ENCODE assay signal across 8 cellular contexts in the genomic region with DNA sequence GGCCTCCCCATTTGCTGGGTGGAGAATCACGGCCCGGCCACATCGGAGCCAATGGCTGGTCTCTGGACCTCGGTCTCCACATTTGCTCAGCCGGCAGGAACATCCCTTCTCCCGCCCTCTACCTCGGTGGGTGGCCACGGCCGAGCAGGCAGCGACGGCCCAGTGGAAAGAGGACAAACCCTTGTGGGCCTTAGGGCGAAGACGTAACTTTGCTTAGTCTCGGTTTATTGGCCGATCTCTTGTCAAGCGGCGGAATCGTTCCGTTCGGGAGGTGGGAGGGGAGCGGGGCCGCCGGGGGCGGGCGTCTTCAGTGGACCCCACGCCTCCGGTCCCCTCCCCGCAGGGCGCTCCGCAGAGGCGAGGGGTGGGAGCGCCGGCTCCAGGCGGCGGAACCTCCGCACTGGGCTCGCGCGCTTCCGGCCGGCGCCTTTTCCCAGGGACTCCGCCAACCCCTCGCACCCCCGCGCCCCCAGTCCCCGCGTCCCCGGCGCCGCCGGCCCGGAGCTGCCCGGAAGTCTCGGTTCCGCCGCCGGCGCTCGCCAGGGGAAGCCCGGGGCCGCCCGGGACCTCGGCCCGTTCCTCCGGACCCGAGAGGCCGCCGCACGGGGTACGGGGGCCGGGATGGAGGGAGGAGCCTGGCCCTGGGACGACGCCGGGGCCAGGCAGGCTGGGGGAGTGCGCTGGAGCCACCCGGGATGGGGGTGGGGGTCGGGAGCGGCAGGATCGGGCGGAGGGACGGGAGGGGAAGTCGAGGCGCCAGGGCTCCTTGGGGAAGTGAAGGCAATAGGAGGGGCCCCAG. TPM values are rescaled to one million over a fixed set of nuclear protein-coding genes. Genes with fewer than 3 reads are reported as not detected.
DNase-seq lines count a peak whose midpoint lies in the region; ATAC-seq lines count a peak whose summit lies in the region.

A gene with protein sequence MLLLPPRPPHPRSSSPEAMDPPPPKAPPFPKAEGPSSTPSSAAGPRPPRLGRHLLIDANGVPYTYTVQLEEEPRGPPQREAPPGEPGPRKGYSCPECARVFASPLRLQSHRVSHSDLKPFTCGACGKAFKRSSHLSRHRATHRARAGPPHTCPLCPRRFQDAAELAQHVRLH (plus strand): TSS at position 426 of the 799 bp plus-strand sequence. CDS start 1,507 bp downstream, outside the sequence.

- no peaks in the 10 kb centered on the region for H3K27me3 Mint-ChIP-seq in stimulated activated naive B cell treated with anti-CD40 and anti-IgM and Interleukin-4, amounts not matched to agents 10 μg/mL and 1 μg/mL and 100 μg/mL, for 72 hours

- H3K9me3 Mint-ChIP-seq in stimulated activated naive B cell treated with anti-CD40 and anti-IgM and Interleukin-4, amounts not matched to agents 10 μg/mL and 1 μg/mL and 100 μg/mL, for 72 hours = peaks cover 0 to 4% of the 10 kb centered on the region in 2 donors

- DNase-seq in COR-L47 (lab: John Stamatoyannopoulos, UW) = peak; percentile 54
- peak; percentile 75 for DNase-seq in H4 (ENCODE audit: low spot score)
- peak; percentile 79 to 86 for DNase-seq in NCI-H526 (lab: John Stamatoyannopoulos, UW)
- DNase-seq in activated CD8-positive, alpha-beta memory T cell treated with anti-CD3 and anti-CD28 coated beads, Interleukin-2, amount 50 U/mL, for 48 hours = peak; percentile 89
- peak; percentile 79 for DNase-seq in epidermal melanocyte (ENCODE audit: insufficient read length, low spot score)
- no peak for DNase-seq in mesenteric fat pad (ENCODE audit: low spot score)
- peak; percentile 70 for DNase-seq in stimulated activated naive B cell treated with anti-CD40 and anti-IgM and Interleukin-4, amounts not matched to agents 10 μg/mL and 1 μg/mL and 100 μg/mL, for 72 hours

- ATAC-seq in stimulated activated naive B cell treated with anti-CD40 and anti-IgM and Interleukin-4, amounts not matched to agents 10 μg/mL and 1 μg/mL and 100 μg/mL, for 72 hours (replicated peaks) = peak; percentile 14 to 28
- no peak for ATAC-seq in GM18861 (IDR thresholded peaks at IDR 0.05; ENCODE audit: unreplicated experiment)

- H3K4me3 Mint-ChIP-seq in stimulated activated naive B cell treated with anti-CD40 and anti-IgM and Interleukin-4, amounts not matched to agents 10 μg/mL and 1 μg/mL and 100 μg/mL, for 72 hours = peak within 1 kb of the TSS; percentile 87 to 99

- peaks cover 53 to 87% of the 10 kb centered on the region in 2 donors for H3K4me1 Mint-ChIP-seq in stimulated activated naive B cell treated with anti-CD40 and anti-IgM and Interleukin-4, amounts not matched to agents 10 μg/mL and 1 μg/mL and 100 μg/mL, for 72 hours

- peak within 1 kb of the TSS; percentile 97 for H3K27ac Mint-ChIP-seq in stimulated activated naive B cell treated with anti-CD40 and anti-IgM and Interleukin-4, amounts not matched to agents 10 μg/mL and 1 μg/mL and 100 μg/mL, for 72 hours

- peaks cover 52 to 83% of the 10 kb centered on the region in 2 donors for H3K36me3 Mint-ChIP-seq in stimulated activated naive B cell treated with anti-CD40 and anti-IgM and Interleukin-4, amounts not matched to agents 10 μg/mL and 1 μg/mL and 100 μg/mL, for 72 hours

RNA-seq across cellular contexts. Expression of the gene that starts here (rescaled TPM):
- 9.6 and 19.2 TPM in 2 replicates for total RNA-seq in H4 (2014; rRNA removed; shearing (Covaris generic))
- 39.6 TPM for total RNA-seq in mesenteric fat pad
